In genomic region chr2:19987936-19988335, GRCh38 we compare ENCODE assay signal across 11 cellular contexts. TPM values are rescaled to one million over a fixed set of nuclear protein-coding genes. Genes with fewer than 3 reads are reported as not detected.
DNase-seq lines count a peak whose midpoint lies in the region; ATAC-seq, FAIRE-seq and TF ChIP-seq lines count a peak whose summit lies in the region.
"Had no signal": no experiment of that assay in that cellular context is flagged by ENCODE, and none has a peak within 500 bp of the region (broad histone marks: within the 10 kb centered on the region; RNA-seq: fewer than 3 reads in every experiment).

No MANE protein-coding gene starts in this region.

- H3K36me3 ChIP-seq in suprapubic skin: peaks cover 3% of the 10 kb centered on the region

- H3K27me3 Mint-ChIP-seq in activated T-helper 1 cell treated with anti-CD3 and anti-CD28 coated beads, Interleukin-12 subunit alpha, Interleukin-12 subunit beta, Interleukin-2, Interleukin-4 antibody, amounts not matched to agents 30 ng/mL and 10 ng/mL and 1 ng/mL, durations not matched to agents 14 hours and 24 hours and 36 hours (ENCODE audit: insufficient read depth): peaks cover 16% of the 10 kb centered on the region

- DNase-seq in GM12891 (ENCODE audit: insufficient read length, low spot score) (peak; percentile 17), dorsolateral prefrontal cortex (no peak), suprapubic skin (ENCODE audit: low spot score in 2 of 2) (no peak), NK-92 (lab: John Stamatoyannopoulos, UW; ENCODE audit: unreplicated experiment) (no peak)
- DNase-seq in activated T-helper 1 cell treated with anti-CD3 and anti-CD28 coated beads, Interleukin-12 subunit alpha, Interleukin-12 subunit beta, Interleukin-2, Interleukin-4 antibody, amounts not matched to agents 30 ng/mL and 10 ng/mL and 1 ng/mL, durations not matched to agents 14 hours and 24 hours and 36 hours (ENCODE audit: low spot score): no peak
- DNase-seq in stimulated activated naive CD4-positive, alpha-beta T cell treated with Interleukin-2 at 50 U/mL for 16 hours (lab: John Stamatoyannopoulos, UW): no peak
- DNase-seq: activated naive CD4-positive, alpha-beta T cell treated with anti-CD3 and anti-CD28 coated beads, Interleukin-2, amount 10 ng/mL, durations not matched to agents 7 days and 5 days; pancreas; SHP77 treated with DMSO at 0.1 percent for 48 hours had no signal

- 94% methylated on average over 5 of the region's 5 CpGs for WGBS in suprapubic skin

- TF ChIP-seq CTCF in dorsolateral prefrontal cortex (IDR thresholded peaks at IDR 0.05 in 54 of 56, conservative IDR thresholded peaks at IDR 0.05 in 2 of 56; ENCODE audit: low read depth in 1 of 56, partially characterized antibody in 56 of 56) (no peak), suprapubic skin (IDR thresholded peaks at IDR 0.05) (no peak)

- H3K27me3 ChIP-seq in dorsolateral prefrontal cortex (no peaks in the 10 kb centered on the region), suprapubic skin (no peaks in the 10 kb centered on the region)
- H3K27me3 ChIP-seq: pancreas had no signal

- ATAC-seq in GM21381 (IDR thresholded peaks at IDR 0.05; ENCODE audit: unreplicated experiment) (peak; percentile 77), HG03139 (IDR thresholded peaks at IDR 0.05; ENCODE audit: unreplicated experiment) (peak; percentile 61)
- ATAC-seq: pancreas had no signal

- H3K4me3 Mint-ChIP-seq in activated T-helper 1 cell treated with anti-CD3 and anti-CD28 coated beads, Interleukin-12 subunit alpha, Interleukin-12 subunit beta, Interleukin-2, Interleukin-4 antibody, amounts not matched to agents 30 ng/mL and 10 ng/mL and 1 ng/mL, durations not matched to agents 14 hours and 24 hours and 36 hours: peak overlapping the region; percentile 31
- H3K4me3 Mint-ChIP-seq: activated naive CD4-positive, alpha-beta T cell treated with anti-CD3 and anti-CD28 coated beads, Interleukin-2, amount 10 ng/mL, durations not matched to agents 7 days and 5 days had no signal

- H3K27ac ChIP-seq in dorsolateral prefrontal cortex (no peak overlapping the region), suprapubic skin (no peak overlapping the region)
- H3K27ac ChIP-seq: pancreas had no signal

- H3K4me1 Mint-ChIP-seq in activated T-helper 1 cell treated with anti-CD3 and anti-CD28 coated beads, Interleukin-12 subunit alpha, Interleukin-12 subunit beta, Interleukin-2, Interleukin-4 antibody, amounts not matched to agents 30 ng/mL and 10 ng/mL and 1 ng/mL, durations not matched to agents 14 hours and 24 hours and 36 hours (ENCODE audit: low read depth): peaks cover 19% of the 10 kb centered on the region

- H3K9me3 Mint-ChIP-seq in activated T-helper 1 cell treated with anti-CD3 and anti-CD28 coated beads, Interleukin-12 subunit alpha, Interleukin-12 subunit beta, Interleukin-2, Interleukin-4 antibody, amounts not matched to agents 30 ng/mL and 10 ng/mL and 1 ng/mL, durations not matched to agents 14 hours and 24 hours and 36 hours: peaks cover 9% of the 10 kb centered on the region
- H3K9me3 Mint-ChIP-seq: activated naive CD4-positive, alpha-beta T cell treated with anti-CD3 and anti-CD28 coated beads, Interleukin-2, amount 10 ng/mL, durations not matched to agents 7 days and 5 days had no signal

- H3K4me3 ChIP-seq in dorsolateral prefrontal cortex (no peak overlapping the region), suprapubic skin (no peak overlapping the region)
- H3K4me3 ChIP-seq: pancreas had no signal

- H3K9me3 ChIP-seq in suprapubic skin: no peaks in the 10 kb centered on the region
- H3K9me3 ChIP-seq: pancreas had no signal

- intact Hi-C loops in activated T-helper 1 cell treated with anti-CD3 and anti-CD28 coated beads, Interleukin-12 subunit alpha, Interleukin-12 subunit beta, Interleukin-2, Interleukin-4 antibody, amounts not matched to agents 30 ng/mL and 10 ng/mL and 1 ng/mL, durations not matched to agents 14 hours and 24 hours and 36 hours (cut with micrococcal nuclease): no loop called here
- intact Hi-C loops in dorsolateral prefrontal cortex (cut with DNase I): loop anchor here in 1 of 2 donors (2.0 kb wide), 1 partner anchor 65 kb away; no protein-coding TSS in a partner anchor

- peaks cover 16% of the 10 kb centered on the region for H3K4me1 ChIP-seq in suprapubic skin

- TF ChIP-seq POLR2A in GM12891 (IDR thresholded peaks at IDR 0.05; ENCODE audit: low read depth, low read length) (no peak), suprapubic skin (IDR thresholded peaks at IDR 0.05) (no peak)

- peaks cover 12% of the 10 kb centered on the region for H3K36me3 Mint-ChIP-seq in activated T-helper 1 cell treated with anti-CD3 and anti-CD28 coated beads, Interleukin-12 subunit alpha, Interleukin-12 subunit beta, Interleukin-2, Interleukin-4 antibody, amounts not matched to agents 30 ng/mL and 10 ng/mL and 1 ng/mL, durations not matched to agents 14 hours and 24 hours and 36 hours (ENCODE audit: low read depth)

- no peak overlapping the region for H3K27ac Mint-ChIP-seq in activated T-helper 1 cell treated with anti-CD3 and anti-CD28 coated beads, Interleukin-12 subunit alpha, Interleukin-12 subunit beta, Interleukin-2, Interleukin-4 antibody, amounts not matched to agents 30 ng/mL and 10 ng/mL and 1 ng/mL, durations not matched to agents 14 hours and 24 hours and 36 hours
- H3K27ac Mint-ChIP-seq: activated naive CD4-positive, alpha-beta T cell treated with anti-CD3 and anti-CD28 coated beads, Interleukin-2, amount 10 ng/mL, durations not matched to agents 7 days and 5 days had no signal

- TF ChIP-seq EP300 in suprapubic skin (IDR thresholded peaks at IDR 0.05): no peak

- FAIRE-seq in GM12891 (lab: Jason Lieb, UNC): peak; percentile 89
- FAIRE-seq: pancreas had no signal

TF ChIP-seq in GM12891, 5 proteins besides CTCF, POLR2A, EP300 and RAD21:
- TF ChIP-seq TAF1 (IDR thresholded peaks at IDR 0.05; ENCODE audit: low read depth, low read length) (no peak), SPI1 (IDR thresholded peaks at IDR 0.05; ENCODE audit: low read depth, low read length) (peak; percentile 93)
TF ChIP-seq in GM12891: peak in this region for 1.

RNA-seq across cellular contexts. Expression of gene WDR35, which starts 2.0 kb away (rescaled TPM):
- 3.1 TPM for polyA plus RNA-seq in GM12891 (2012; ENCODE audit: low read depth, missing spikeins)
- total RNA-seq in activated T-helper 1 cell treated with anti-CD3 and anti-CD28 coated beads, Interleukin-12 subunit alpha, Interleukin-12 subunit beta, Interleukin-2, Interleukin-4 antibody, amounts not matched to agents 30 ng/mL and 10 ng/mL and 1 ng/mL, durations not matched to agents 14 hours and 24 hours and 36 hours: 7.7 and 7.8 TPM in 2 replicates
- 10 to 100 TPM in 111 of 120 experiments, 1 to 10 TPM in 9; 7.1 to 18.1 (median 12.9) TPM for total RNA-seq in dorsolateral prefrontal cortex
- total RNA-seq in suprapubic skin: 10 to 100 TPM in 2 of 4 donors, 1 to 10 TPM in 2; 2.9 to 10.9 (median 6.9) TPM

RNA-seq across cellular contexts. Expression of gene MATN3, which starts 24.5 kb away (rescaled TPM):
- not detected for polyA plus RNA-seq in GM12891 (2012; ENCODE audit: low read depth, missing spikeins)
- not detected in 2 replicates for total RNA-seq in activated T-helper 1 cell treated with anti-CD3 and anti-CD28 coated beads, Interleukin-12 subunit alpha, Interleukin-12 subunit beta, Interleukin-2, Interleukin-4 antibody, amounts not matched to agents 30 ng/mL and 10 ng/mL and 1 ng/mL, durations not matched to agents 14 hours and 24 hours and 36 hours
- total RNA-seq in dorsolateral prefrontal cortex: 1 to 10 TPM in 115 of 120 experiments, under 1 TPM in 5; 0.34 to 9.2 (median 2.8) TPM
- total RNA-seq in suprapubic skin: under 1 TPM; 0.34 to 0.76 (median 0.60) TPM
